In the genomic region with DNA sequence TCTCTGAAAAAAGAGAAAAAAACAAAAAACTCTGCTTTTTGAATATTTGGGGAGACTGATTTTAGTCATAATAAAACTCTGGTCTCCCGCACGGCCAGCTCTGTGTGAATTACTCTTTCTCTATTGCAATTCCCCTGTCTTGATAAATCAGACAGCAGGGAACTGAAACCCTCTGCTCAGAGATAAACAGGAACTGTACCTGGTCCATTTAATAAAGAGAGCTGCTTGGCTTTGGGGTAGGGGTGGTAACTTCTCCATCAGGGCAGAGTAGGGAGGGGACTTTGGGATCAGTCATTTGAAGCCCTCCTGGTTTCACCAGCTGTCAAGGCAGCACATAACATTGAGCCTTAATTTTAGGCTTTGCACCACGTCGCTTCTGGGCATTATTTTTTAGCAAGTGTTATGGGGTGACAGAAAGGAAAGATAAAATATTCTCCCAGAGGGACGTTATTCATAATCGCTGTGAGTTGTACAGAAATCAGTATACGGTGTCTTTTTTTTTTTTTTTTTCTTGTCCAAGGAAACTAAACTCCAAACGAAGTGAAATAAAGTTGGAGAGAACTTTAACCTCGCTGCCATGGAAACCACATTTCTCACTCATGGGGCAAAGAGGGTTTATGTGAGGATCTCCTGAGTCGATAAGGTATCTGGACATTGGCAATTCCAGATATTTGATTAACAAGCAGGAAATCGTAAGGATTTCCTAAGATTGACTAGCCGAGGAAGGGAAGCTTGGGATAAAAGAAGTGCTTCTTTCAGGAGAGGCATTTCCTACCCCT, we compare ENCODE assay signal across 14 cellular contexts.
"Had no signal": no experiment of that assay in that cellular context is flagged by ENCODE, and none has a peak within 500 bp of the region (broad histone marks: within the 10 kb centered on the region; RNA-seq: fewer than 3 reads in every experiment).

No MANE protein-coding gene starts in this region.

- H3K36me3 ChIP-seq: breast epithelium, sigmoid colon had no signal

- DNase-seq: activated CD4-positive, alpha-beta T cell treated with anti-CD3 and anti-CD28 coated beads, Interleukin-2, amount 50 U/mL, for 1 hour; activated effector memory CD4-positive, alpha-beta T cell treated with Interleukin-2 at 50 U/mL for 16 hours; amniotic stem cell; dorsolateral prefrontal cortex; immature natural killer cell; sigmoid colon; stimulated activated CD4-positive, alpha-beta T cell treated with anti-CD3 and anti-CD28 coated beads, Interleukin-12 subunit alpha, Interleukin-12 subunit beta, amount 100 ng/mL, for 4 hours; stimulated activated naive CD4-positive, alpha-beta T cell treated with Interleukin-2 at 50 U/mL for 16 hours had no signal

- ATAC-seq: activated naive CD4-positive, alpha-beta T cell treated with anti-CD3 and anti-CD28 coated beads, Interleukin-2, amount 50 U/mL, for 72 hours; esophagus mucosa had no signal

- H3K27ac Mint-ChIP-seq: activated naive CD4-positive, alpha-beta T cell treated with anti-CD3 and anti-CD28 coated beads, Interleukin-2, amount 50 U/mL, for 72 hours; immature natural killer cell; nephron progenitor cell; type B pancreatic cell had no signal

- H3K9me3 ChIP-seq: breast epithelium, sigmoid colon had no signal

- H3K27me3 ChIP-seq: dorsolateral prefrontal cortex had no signal

- H3K27ac ChIP-seq: breast epithelium, dorsolateral prefrontal cortex, sigmoid colon had no signal

- H3K4me3 Mint-ChIP-seq: immature natural killer cell, nephron progenitor cell, type B pancreatic cell had no signal

- H3K9me3 Mint-ChIP-seq: activated naive CD4-positive, alpha-beta T cell treated with anti-CD3 and anti-CD28 coated beads, Interleukin-2, amount 50 U/mL, for 72 hours; immature natural killer cell; nephron progenitor cell; type B pancreatic cell had no signal

- H3K4me1 ChIP-seq: breast epithelium, sigmoid colon had no signal

- FAIRE-seq: endometrium had no signal

- H3K4me1 Mint-ChIP-seq: immature natural killer cell had no signal

- H3K36me3 Mint-ChIP-seq: activated naive CD4-positive, alpha-beta T cell treated with anti-CD3 and anti-CD28 coated beads, Interleukin-2, amount 50 U/mL, for 72 hours; immature natural killer cell; type B pancreatic cell had no signal

- H3K4me3 ChIP-seq: breast epithelium, dorsolateral prefrontal cortex, sigmoid colon had no signal
